Comparison of ENCODE assay signal across 21 cellular contexts in the genomic region with DNA sequence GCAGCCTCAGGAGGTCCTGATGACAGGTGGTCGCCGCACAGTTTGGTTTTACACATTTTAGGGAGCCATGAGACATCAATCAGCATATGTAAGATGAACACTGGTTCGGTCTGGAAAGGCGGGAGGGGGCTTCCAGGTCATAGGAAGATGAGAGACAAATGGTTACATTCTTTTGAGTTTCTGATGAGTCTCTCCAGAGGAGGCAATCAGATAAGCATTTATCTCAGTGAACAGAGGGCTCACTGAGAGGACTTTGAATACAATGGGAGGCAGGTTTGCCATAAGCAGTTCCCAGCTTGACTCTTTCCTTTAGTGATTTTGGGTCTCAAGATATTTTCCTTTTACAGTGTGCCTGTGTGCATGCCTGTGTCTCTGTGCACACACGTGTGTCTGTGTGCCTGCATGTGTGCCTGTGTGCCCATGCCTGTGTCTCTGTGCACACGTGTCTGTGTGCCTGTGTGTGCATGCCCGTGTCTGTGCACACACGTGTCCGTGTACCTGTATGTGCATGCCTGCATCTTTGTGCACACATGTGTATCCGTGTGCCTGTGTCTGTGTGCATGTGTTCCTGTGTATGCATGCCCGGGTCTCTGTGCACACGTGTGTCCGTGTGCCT. TPM values are rescaled to one million over a fixed set of nuclear protein-coding genes. Genes with fewer than 3 reads are reported as not detected.
A peak's percentile ranks its signal among the peaks of the same experiment; 100 is the strongest.
DNase-seq lines count a peak whose midpoint lies in the region; ATAC-seq and TF ChIP-seq lines count a peak whose summit lies in the region.
"Had no signal": no experiment of that assay in that cellular context is flagged by ENCODE, and none has a peak within 500 bp of the region (broad histone marks: within the 10 kb centered on the region; RNA-seq: fewer than 3 reads in every experiment).

No MANE protein-coding gene starts in this region.

- no peak for DNase-seq in activated naive CD8-positive, alpha-beta T cell treated with anti-CD3 and anti-CD28 coated beads for 36 hours
- no peak for DNase-seq in activated naive CD8-positive, alpha-beta T cell treated with anti-CD3 and anti-CD28 coated beads, Interleukin-2, amount 50 U/mL, for 24 hours
- DNase-seq in NT2/D1 (ENCODE audit: low read depth, low spot score) (no peak), endodermal cell (no peak), spleen (peak; percentile 44), ecto neural progenitor cell (ENCODE audit: low spot score) (no peak)
- no peak for DNase-seq in activated CD8-positive, alpha-beta memory T cell treated with anti-CD3 and anti-CD28 coated beads for 24 hours
- DNase-seq: anterior cingulate cortex, Calu3, colonic mucosa, GOT3, naive B cell, NCI-H1436, NCI-H446, SHP77 treated with DMSO at 0.1 percent for 48 hours, T-helper 9 cell had no signal

- WGBS in endodermal cell (ENCODE audit: insufficient coverage in 1 of 2, insufficient read length in 1 of 2), 2 experiments = 66 to 71% methylated on average over 12 to 13 of the region's 13 CpGs
- WGBS in spleen, 5 donors = 83 to 92% (median 84%) methylated on average over 13 of the region's 13 CpGs

- H3K27me3 Mint-ChIP-seq in activated naive CD8-positive, alpha-beta T cell treated with anti-CD3 and anti-CD28 coated beads for 36 hours = peaks cover 6% of the 10 kb centered on the region
- peaks cover 2% of the 10 kb centered on the region for H3K27me3 Mint-ChIP-seq in activated naive CD8-positive, alpha-beta T cell treated with anti-CD3 and anti-CD28 coated beads, Interleukin-2, amount 50 U/mL, for 24 hours
- H3K27me3 Mint-ChIP-seq in endodermal cell (ENCODE audit: insufficient read depth) = no peaks in the 10 kb centered on the region

- H3K27ac Mint-ChIP-seq in activated naive CD8-positive, alpha-beta T cell treated with anti-CD3 and anti-CD28 coated beads for 36 hours = no peak overlapping the region
- no peak overlapping the region for H3K27ac Mint-ChIP-seq in activated naive CD8-positive, alpha-beta T cell treated with anti-CD3 and anti-CD28 coated beads, Interleukin-2, amount 50 U/mL, for 24 hours
- peak overlapping the region; percentile 86 for H3K27ac Mint-ChIP-seq in endodermal cell

- TF ChIP-seq POLR2A in spleen (IDR thresholded peaks at IDR 0.05) = no peak

- no peaks in the 10 kb centered on the region for H3K27me3 ChIP-seq in NT2/D1 (ENCODE audit: insufficient read depth, insufficient read length)
- H3K27me3 ChIP-seq in endodermal cell (ENCODE audit: control insufficient read depth, insufficient read depth, low read length, poor library complexity, severe bottlenecking) = no peaks in the 10 kb centered on the region
- peaks cover 0 to 3% (median 0%) of the 10 kb centered on the region in 7 donors for H3K27me3 ChIP-seq in spleen (replicated peaks in 1 of 7)
- H3K27me3 ChIP-seq: colonic mucosa had no signal

- intact Hi-C loops in spleen (cut with DNase I; ENCODE audit: low total_unique reads) = no loop called here

- H3K9ac ChIP-seq in NT2/D1 (ENCODE audit: insufficient read length, low read depth) (peak overlapping the region; percentile 6), endodermal cell (ENCODE audit: extremely low read depth, low read length, poor library complexity, severe bottlenecking) (no peak overlapping the region)

- H3K4me1 ChIP-seq in NT2/D1 (ENCODE audit: insufficient read depth, insufficient read length) (peaks cover 22% of the 10 kb centered on the region), endodermal cell (ENCODE audit: control insufficient read depth, insufficient read depth, low read length) (peaks cover 12% of the 10 kb centered on the region), spleen (peaks cover 0 to 22% (median 7%) of the 10 kb centered on the region in 6 donors)
- H3K4me1 ChIP-seq: colonic mucosa had no signal

- no peak for ATAC-seq in activated naive CD8-positive, alpha-beta T cell treated with anti-CD3 and anti-CD28 coated beads, Interleukin-2, amount 50 U/mL, for 24 hours
- no peak for ATAC-seq in GM21529 (IDR thresholded peaks at IDR 0.05; ENCODE audit: unreplicated experiment)

- H3K4me3 Mint-ChIP-seq in activated naive CD8-positive, alpha-beta T cell treated with anti-CD3 and anti-CD28 coated beads for 36 hours = peak overlapping the region; percentile 22
- H3K4me3 Mint-ChIP-seq in activated naive CD8-positive, alpha-beta T cell treated with anti-CD3 and anti-CD28 coated beads, Interleukin-2, amount 50 U/mL, for 24 hours = no peak overlapping the region
- H3K4me3 Mint-ChIP-seq in endodermal cell = peak overlapping the region; percentile 68

- H3K4me3 ChIP-seq in NT2/D1 (ENCODE audit: insufficient read length, low read depth) (no peak overlapping the region), endodermal cell (ENCODE audit: low read length) (peak overlapping the region; percentile 33), spleen (no peak overlapping the region)
- H3K4me3 ChIP-seq: colonic mucosa, lung had no signal

- H3K36me3 Mint-ChIP-seq in activated naive CD8-positive, alpha-beta T cell treated with anti-CD3 and anti-CD28 coated beads for 36 hours = no peaks in the 10 kb centered on the region
- H3K36me3 Mint-ChIP-seq in activated naive CD8-positive, alpha-beta T cell treated with anti-CD3 and anti-CD28 coated beads, Interleukin-2, amount 50 U/mL, for 24 hours (ENCODE audit: low read depth) = no peaks in the 10 kb centered on the region
- H3K36me3 Mint-ChIP-seq in endodermal cell (ENCODE audit: low read depth) = no peaks in the 10 kb centered on the region
- H3K36me3 Mint-ChIP-seq: naive B cell had no signal

- no peaks in the 10 kb centered on the region for H3K36me3 ChIP-seq in NT2/D1 (ENCODE audit: insufficient read depth, insufficient read length, low read length)
- no peaks in the 10 kb centered on the region for H3K36me3 ChIP-seq in endodermal cell (ENCODE audit: control insufficient read depth, insufficient read depth, low read length)
- H3K36me3 ChIP-seq in spleen = no peaks in the 10 kb centered on the region
- H3K36me3 ChIP-seq: colonic mucosa had no signal

- TF ChIP-seq CTCF in endodermal cell (conservative IDR thresholded peaks at IDR 0.05) = no peak
- no peak for TF ChIP-seq CTCF in spleen (IDR thresholded peaks at IDR 0.05 in 8 of 11, conservative IDR thresholded peaks at IDR 0.05 in 3 of 11)

- H3K9me3 ChIP-seq in NT2/D1 (ENCODE audit: insufficient read depth, low read length) = peaks cover 12% of the 10 kb centered on the region; the same call in 1 of the 2 replicates
- no peaks in the 10 kb centered on the region for H3K9me3 ChIP-seq in endodermal cell (ENCODE audit: control insufficient read depth, low read length)
- peaks cover 0 to 20% (median 4%) of the 10 kb centered on the region in 8 donors for H3K9me3 ChIP-seq in spleen
- H3K9me3 ChIP-seq: colonic mucosa had no signal

- peaks cover 5% of the 10 kb centered on the region for H3K4me1 Mint-ChIP-seq in activated naive CD8-positive, alpha-beta T cell treated with anti-CD3 and anti-CD28 coated beads for 36 hours
- H3K4me1 Mint-ChIP-seq in activated naive CD8-positive, alpha-beta T cell treated with anti-CD3 and anti-CD28 coated beads, Interleukin-2, amount 50 U/mL, for 24 hours = peaks cover 7% of the 10 kb centered on the region
- peaks cover 17% of the 10 kb centered on the region for H3K4me1 Mint-ChIP-seq in endodermal cell

- H3K9me3 Mint-ChIP-seq in activated naive CD8-positive, alpha-beta T cell treated with anti-CD3 and anti-CD28 coated beads for 36 hours = no peaks in the 10 kb centered on the region
- no peaks in the 10 kb centered on the region for H3K9me3 Mint-ChIP-seq in activated naive CD8-positive, alpha-beta T cell treated with anti-CD3 and anti-CD28 coated beads, Interleukin-2, amount 50 U/mL, for 24 hours
- H3K9me3 Mint-ChIP-seq in endodermal cell = no peaks in the 10 kb centered on the region

- H3K27ac ChIP-seq in endodermal cell (ENCODE audit: low read depth, low read length) (no peak overlapping the region), spleen (no peak overlapping the region)
- H3K27ac ChIP-seq: colonic mucosa had no signal

RNA-seq across cellular contexts. Expression of a gene that starts 35.5 kb away (rescaled TPM):
- total RNA-seq in activated naive CD8-positive, alpha-beta T cell treated with anti-CD3 and anti-CD28 coated beads for 36 hours = 1 to 10 TPM; 1.1 to 1.2 TPM
- total RNA-seq in endodermal cell = 1 to 10 TPM in 1 of 2 donors, under 1 TPM in 1; 0.55 to 2.1 TPM
- 2.4 TPM for polyA plus RNA-seq in endodermal cell (2013, experiment 1 of 2)
- 1.9 TPM for polyA plus RNA-seq in endodermal cell (2013, experiment 2 of 2)
- 10 to 100 TPM in 6 of 7 donors, 1 to 10 TPM in 1; 5.7 to 26.9 (median 22.2) TPM for total RNA-seq in spleen
- polyA plus RNA-seq in spleen = 10 to 100 TPM in 2 of 3 donors, 1 to 10 TPM in 1; 6.0 to 13.0 (median 10.3) TPM
- total RNA-seq: Calu3 had no signal

RNA-seq across cellular contexts. Expression of a gene that starts 56.5 kb away (rescaled TPM):
- not detected for total RNA-seq in activated naive CD8-positive, alpha-beta T cell treated with anti-CD3 and anti-CD28 coated beads for 36 hours
- total RNA-seq in endodermal cell = 1 to 10 TPM; 1.7 to 2.5 TPM
- 0.25 TPM for polyA plus RNA-seq in endodermal cell (2013, experiment 1 of 2)
- 0.17 TPM for polyA plus RNA-seq in endodermal cell (2013, experiment 2 of 2)
- total RNA-seq in spleen = not detected
- polyA plus RNA-seq in spleen = not detected
- total RNA-seq: Calu3, glomerular endothelial cell, LHCN-M2, renal cortical epithelial cell had no signal
